ENCODE assay signal across 21 cellular contexts in genomic region chr15:89317188-89317720, GRCh38. TPM values are rescaled to one million over a fixed set of nuclear protein-coding genes. Genes with fewer than 3 reads are reported as not detected.
DNase-seq lines count a peak whose midpoint lies in the region; ATAC-seq and TF ChIP-seq lines count a peak whose summit lies in the region.
"Had no signal": no experiment of that assay in that cellular context is flagged by ENCODE, and none has a peak within 500 bp of the region (broad histone marks: within the 10 kb centered on the region; RNA-seq: fewer than 3 reads in every experiment).

No MANE protein-coding gene starts in this region.

- WGBS in lower leg skin, 2 donors = 74 to 76% methylated on average over 4 of the region's 4 CpGs

- POLR2A ChIA-PET in T-cell (lab: Charles Lee) = no interaction called here

- TF ChIP-seq CTCF in lower leg skin (IDR thresholded peaks at IDR 0.05) = no peak

- TF ChIP-seq POLR2A in lower leg skin (IDR thresholded peaks at IDR 0.05) = no peak

- no peak overlapping the region for H3K4me3 Mint-ChIP-seq in activated naive CD4-positive, alpha-beta T cell treated with anti-CD3 and anti-CD28 coated beads, Interleukin-2, amount 10 ng/mL, durations not matched to agents 7 days and 5 days
- no peak overlapping the region for H3K4me3 Mint-ChIP-seq in T-cell
- peak overlapping the region; percentile 5 for H3K4me3 Mint-ChIP-seq in activated naive CD8-positive, alpha-beta T cell treated with anti-CD3 and anti-CD28 coated beads, Interleukin-2, amount 50 U/mL, for 24 hours
- H3K4me3 Mint-ChIP-seq: neural crest cell had no signal

- no peaks in the 10 kb centered on the region for H3K27me3 Mint-ChIP-seq in activated naive CD4-positive, alpha-beta T cell treated with anti-CD3 and anti-CD28 coated beads, Interleukin-2, amount 10 ng/mL, durations not matched to agents 7 days and 5 days
- H3K27me3 Mint-ChIP-seq in T-cell = no peaks in the 10 kb centered on the region
- H3K27me3 Mint-ChIP-seq in activated naive CD8-positive, alpha-beta T cell treated with anti-CD3 and anti-CD28 coated beads, Interleukin-2, amount 50 U/mL, for 24 hours = no peaks in the 10 kb centered on the region

- no peaks in the 10 kb centered on the region for H3K9me3 Mint-ChIP-seq in activated naive CD4-positive, alpha-beta T cell treated with anti-CD3 and anti-CD28 coated beads, Interleukin-2, amount 10 ng/mL, durations not matched to agents 7 days and 5 days
- H3K9me3 Mint-ChIP-seq in T-cell = no peaks in the 10 kb centered on the region
- H3K9me3 Mint-ChIP-seq in activated naive CD8-positive, alpha-beta T cell treated with anti-CD3 and anti-CD28 coated beads, Interleukin-2, amount 50 U/mL, for 24 hours = no peaks in the 10 kb centered on the region
- H3K9me3 Mint-ChIP-seq: neural crest cell had no signal

- no peak overlapping the region for H3K4me3 ChIP-seq in lower leg skin (ENCODE audit: low read depth, poor library complexity, severe bottlenecking)
- H3K4me3 ChIP-seq: body of pancreas, esophagus squamous epithelium, gastrocnemius medialis, left lung, vagina had no signal

- CTCF ChIA-PET in activated naive CD4-positive, alpha-beta T cell treated with anti-CD3 and anti-CD28 coated beads, Interleukin-2, amount 10 ng/mL, durations not matched to agents 7 days and 5 days (lab: Charles Lee) = interaction anchor here (0.6 to 1.6 kb wide), 3 partner anchors 12 to 20 kb away, joined by 3 to 5 read pairs (median 3); no protein-coding TSS in a partner anchor
- CTCF ChIA-PET in T-cell (lab: Charles Lee) = no interaction called here

- intact Hi-C loops in lower leg skin (cut with DNase I; ENCODE audit: low total_unique reads) = no loop called here

- H3K27ac Mint-ChIP-seq in activated naive CD4-positive, alpha-beta T cell treated with anti-CD3 and anti-CD28 coated beads, Interleukin-2, amount 10 ng/mL, durations not matched to agents 7 days and 5 days = peak overlapping the region; percentile 46
- H3K27ac Mint-ChIP-seq in T-cell = peak overlapping the region; percentile 24
- peak overlapping the region; percentile 85 for H3K27ac Mint-ChIP-seq in activated naive CD8-positive, alpha-beta T cell treated with anti-CD3 and anti-CD28 coated beads, Interleukin-2, amount 50 U/mL, for 24 hours

- peaks cover 68% of the 10 kb centered on the region for H3K36me3 Mint-ChIP-seq in activated naive CD4-positive, alpha-beta T cell treated with anti-CD3 and anti-CD28 coated beads, Interleukin-2, amount 10 ng/mL, durations not matched to agents 7 days and 5 days
- peaks cover 49% of the 10 kb centered on the region for H3K36me3 Mint-ChIP-seq in T-cell
- peaks cover 60% of the 10 kb centered on the region for H3K36me3 Mint-ChIP-seq in activated naive CD8-positive, alpha-beta T cell treated with anti-CD3 and anti-CD28 coated beads, Interleukin-2, amount 50 U/mL, for 24 hours (ENCODE audit: low read depth)

- no peak for DNase-seq in activated naive CD4-positive, alpha-beta T cell treated with anti-CD3 and anti-CD28 coated beads, Interleukin-2, amount 10 ng/mL, durations not matched to agents 7 days and 5 days
- no peak for DNase-seq in activated naive CD4-positive, alpha-beta T cell treated with anti-CD3 and anti-CD28 coated beads, Interleukin-2, amount 50 U/mL, for 16 hours
- no peak for DNase-seq in T-cell
- DNase-seq in activated naive CD8-positive, alpha-beta T cell treated with anti-CD3 and anti-CD28 coated beads, Interleukin-2, amount 50 U/mL, for 24 hours = no peak
- DNase-seq in stimulated activated naive CD8-positive, alpha-beta T cell treated with anti-CD3 and anti-CD28 coated beads, Interleukin-15, Interleukin-2, amounts not matched to agents 100 U/mL and 50 U/mL, for 24 hours = no peak
- no peak for DNase-seq in lower leg skin (ENCODE audit: low spot score in 2 of 2)
- DNase-seq in Kasumi-1 (lab: John Stamatoyannopoulos, UW) = no peak
- DNase-seq: activated CD4-positive, CD25-positive, alpha-beta regulatory T cell treated with anti-CD3 and anti-CD28 coated beads, Interleukin-2, amount 50 U/mL, for 72 hours; body of pancreas; DMS153; effector memory CD4-positive, alpha-beta T cell; esophagus squamous epithelium; gastrocnemius medialis; H7; hippocampal formation; left lung; NCI-H146 had no signal

- peaks cover 13% of the 10 kb centered on the region for H3K4me1 Mint-ChIP-seq in activated naive CD4-positive, alpha-beta T cell treated with anti-CD3 and anti-CD28 coated beads, Interleukin-2, amount 10 ng/mL, durations not matched to agents 7 days and 5 days
- H3K4me1 Mint-ChIP-seq in T-cell = peaks cover 3 to 17% (median 17%) of the 10 kb centered on the region in 3 donors
- peaks cover 19% of the 10 kb centered on the region for H3K4me1 Mint-ChIP-seq in activated naive CD8-positive, alpha-beta T cell treated with anti-CD3 and anti-CD28 coated beads, Interleukin-2, amount 50 U/mL, for 24 hours
- H3K4me1 Mint-ChIP-seq: neural crest cell had no signal

- ATAC-seq in T-cell (replicated peaks in 1 of 4) (no peak), HG02642 (IDR thresholded peaks at IDR 0.05; ENCODE audit: poor library complexity, unreplicated experiment) (no peak)
- peak; percentile 23 for ATAC-seq in activated naive CD8-positive, alpha-beta T cell treated with anti-CD3 and anti-CD28 coated beads, Interleukin-2, amount 50 U/mL, for 24 hours
- peak; percentile 39 for ATAC-seq in stimulated activated naive CD8-positive, alpha-beta T cell treated with anti-CD3 and anti-CD28 coated beads, Interleukin-15, Interleukin-2, amounts not matched to agents 100 U/mL and 50 U/mL, for 24 hours
- ATAC-seq: body of pancreas, gastrocnemius medialis, left lung, SK-N-SH treated with all-trans-retinoic acid at 6 μM for 48 hours had no signal

RNA-seq across cellular contexts. Expression of gene POLG, which starts 17.4 kb away (rescaled TPM):
- total RNA-seq in T-cell (100 to 1,000 TPM; 136 to 171 (median 165) TPM), lower leg skin (100 to 1,000 TPM in 1 of 4 donors, 10 to 100 TPM in 3; 61.1 to 110 (median 82.6) TPM)

Comparison
In these comparisons a context has a peak if more than half of its experiments do, and no peak if none do; other contexts are left out.
1. H3K27ac Mint-ChIP-seq: peak in every context shown above with its lines; median percentile 85 in activated naive CD8-positive, alpha-beta T cell treated with anti-CD3 and anti-CD28 coated beads, Interleukin-2, amount 50 U/mL, for 24 hours; 46 in activated naive CD4-positive, alpha-beta T cell treated with anti-CD3 and anti-CD28 coated beads, Interleukin-2, amount 10 ng/mL, durations not matched to agents 7 days and 5 days; 24 in T-cell.
2. ATAC-seq: peak in activated naive CD8-positive, alpha-beta T cell treated with anti-CD3 and anti-CD28 coated beads, Interleukin-2, amount 50 U/mL, for 24 hours (single experiment) and stimulated activated naive CD8-positive, alpha-beta T cell treated with anti-CD3 and anti-CD28 coated beads, Interleukin-15, Interleukin-2, amounts not matched to agents 100 U/mL and 50 U/mL, for 24 hours (single experiment); none in T-cell (0 of 4) and HG02642 (single experiment).